Comparison of ENCODE assay signal across 27 cellular contexts in the genomic region with DNA sequence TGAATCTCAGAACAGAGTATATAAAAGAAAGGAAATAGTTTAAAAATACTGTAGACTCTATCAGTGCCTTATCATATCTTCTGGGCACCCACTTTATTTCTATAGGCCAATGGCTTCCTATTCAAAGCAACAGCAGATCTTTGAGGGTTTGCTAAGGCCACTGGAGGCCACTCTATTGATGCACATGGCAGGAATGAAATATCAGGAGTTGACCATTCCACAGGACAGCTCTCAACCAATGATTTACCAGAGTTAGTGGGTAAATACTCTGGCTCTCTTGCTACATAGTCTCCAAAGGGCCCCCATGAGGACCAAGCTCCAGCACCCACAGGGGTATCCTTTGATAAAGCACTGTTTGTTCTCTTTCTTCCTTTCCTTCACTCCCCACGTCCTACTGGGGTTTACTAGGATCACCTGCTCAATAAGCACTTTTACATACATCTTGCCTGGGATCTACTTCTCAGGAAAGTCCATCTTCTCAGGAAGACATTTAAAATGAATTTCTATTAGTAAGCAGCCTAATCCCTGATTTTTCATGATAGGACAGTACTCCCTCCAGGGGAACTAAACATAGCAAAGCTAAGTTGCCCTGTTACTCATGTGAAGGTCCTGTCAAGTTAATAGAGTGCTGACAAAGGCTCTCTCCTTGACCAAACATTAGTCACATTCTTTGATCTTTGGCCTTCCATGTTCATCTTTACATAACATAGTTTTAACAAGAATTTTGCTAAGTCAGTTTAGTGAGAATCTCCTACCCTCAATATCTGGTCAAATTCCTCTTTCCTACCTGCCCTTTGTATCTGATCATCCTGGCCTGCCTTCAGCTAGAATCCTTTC.
"Had no signal": no experiment of that assay in that cellular context is flagged by ENCODE, and none has a peak within 500 bp of the region (broad histone marks: within the 10 kb centered on the region; RNA-seq: fewer than 3 reads in every experiment).

No MANE protein-coding gene starts in this region.

- H3K4me3 Mint-ChIP-seq: mesothelial cell of epicardium; naive B cell; natural killer cell treated with Interleukin-12 subunit alpha and Interleukin-12 subunit beta and Interleukin-15 and Interleukin-18, amount 100 ng/mL, for 72 hours; neural crest cell; stimulated activated naive B cell treated with anti-CD40 and anti-IgM and Interleukin-4, amounts not matched to agents 10 μg/mL and 1 μg/mL and 100 μg/mL, for 72 hours; stimulated activated naive CD8-positive, alpha-beta T cell treated with anti-CD3 and anti-CD28 coated beads, Interleukin-15, Interleukin-2, amounts not matched to agents 100 ng/mL and 50 ng/mL, for 24 hours had no signal

- H3K4me1 ChIP-seq: parathyroid adenoma, spleen, suprapubic skin, transverse colon, upper lobe of right lung, uterus had no signal

- ATAC-seq: esophagus mucosa; left lobe of liver; mucosa of descending colon; natural killer cell treated with Interleukin-12 subunit alpha and Interleukin-12 subunit beta and Interleukin-15 and Interleukin-18, amount 100 ng/mL, for 72 hours; sciatic nerve; stimulated activated naive B cell treated with anti-CD40 and anti-IgM and Interleukin-4, amounts not matched to agents 10 μg/mL and 1 μg/mL and 100 μg/mL, for 72 hours; upper lobe of right lung had no signal

- H3K79me2 ChIP-seq: parathyroid adenoma had no signal

- H3K4me3 ChIP-seq: lung, mucosa of descending colon, spleen, suprapubic skin, transverse colon, upper lobe of right lung, uterus had no signal

- H2AFZ ChIP-seq: parathyroid adenoma had no signal

- H3K27ac Mint-ChIP-seq: mesothelial cell of epicardium; naive B cell; natural killer cell treated with Interleukin-12 subunit alpha and Interleukin-12 subunit beta and Interleukin-15 and Interleukin-18, amount 100 ng/mL, for 72 hours; progenitor cell of endocrine pancreas; stimulated activated naive B cell treated with anti-CD40 and anti-IgM and Interleukin-4, amounts not matched to agents 10 μg/mL and 1 μg/mL and 100 μg/mL, for 72 hours; stimulated activated naive CD8-positive, alpha-beta T cell treated with anti-CD3 and anti-CD28 coated beads, Interleukin-15, Interleukin-2, amounts not matched to agents 100 ng/mL and 50 ng/mL, for 24 hours had no signal

- H3K9me3 Mint-ChIP-seq: mesothelial cell of epicardium, neural crest cell had no signal

- DNase-seq: cerebellar nuclear complex; cortex of kidney; foreskin melanocyte; head of caudate nucleus; mesenchymal stem cell; mucosa of descending colon; naive B cell; spleen; stimulated activated CD4-positive, alpha-beta T cell treated with anti-CD3 and anti-CD28 coated beads, Interleukin-2, amount 100 ng/mL, for 48 hours; stimulated activated naive B cell treated with anti-CD40 and anti-IgM and Interleukin-4, amounts not matched to agents 10 μg/mL and 1 μg/mL and 100 μg/mL, for 72 hours; transverse colon; upper lobe of right lung; uterus had no signal

- H3K4me1 Mint-ChIP-seq: mesothelial cell of epicardium; naive B cell; neural crest cell; stimulated activated naive B cell treated with anti-CD40 and anti-IgM and Interleukin-4, amounts not matched to agents 10 μg/mL and 1 μg/mL and 100 μg/mL, for 72 hours had no signal

- H3K9me3 ChIP-seq: neutrophil, spleen, suprapubic skin, transverse colon, upper lobe of right lung, uterus had no signal

- H3K27ac ChIP-seq: epithelial cell of prostate, neutrophil, parathyroid adenoma, spleen, suprapubic skin, transverse colon, upper lobe of right lung, uterus had no signal

- FAIRE-seq: keratinocyte had no signal

- H3K9ac ChIP-seq: parathyroid adenoma had no signal

- H3K27me3 Mint-ChIP-seq: naive B cell; natural killer cell treated with Interleukin-12 subunit alpha and Interleukin-12 subunit beta and Interleukin-15 and Interleukin-18, amount 100 ng/mL, for 72 hours; progenitor cell of endocrine pancreas; stimulated activated naive B cell treated with anti-CD40 and anti-IgM and Interleukin-4, amounts not matched to agents 10 μg/mL and 1 μg/mL and 100 μg/mL, for 72 hours; stimulated activated naive CD8-positive, alpha-beta T cell treated with anti-CD3 and anti-CD28 coated beads, Interleukin-15, Interleukin-2, amounts not matched to agents 100 ng/mL and 50 ng/mL, for 24 hours had no signal

- H3K36me3 ChIP-seq: neutrophil, spleen, suprapubic skin, transverse colon, upper lobe of right lung, uterus had no signal

- H3K27me3 ChIP-seq: neutrophil, spleen, suprapubic skin, transverse colon, upper lobe of right lung, uterus had no signal

- H3K36me3 Mint-ChIP-seq: mesothelial cell of epicardium; naive B cell; natural killer cell treated with Interleukin-12 subunit alpha and Interleukin-12 subunit beta and Interleukin-15 and Interleukin-18, amount 100 ng/mL, for 72 hours; stimulated activated naive B cell treated with anti-CD40 and anti-IgM and Interleukin-4, amounts not matched to agents 10 μg/mL and 1 μg/mL and 100 μg/mL, for 72 hours had no signal
